20 cellular contexts compared by ENCODE assay signal in genomic region chr2:185921048-185921756, GRCh38.
"Had no signal": no experiment of that assay in that cellular context is flagged by ENCODE, and none has a peak within 500 bp of the region (broad histone marks: within the 10 kb centered on the region; RNA-seq: fewer than 3 reads in every experiment).

No MANE protein-coding gene starts in this region.

- H3K27me3 Mint-ChIP-seq: stimulated activated naive CD8-positive, alpha-beta T cell treated with anti-CD3 and anti-CD28 coated beads, Interleukin-15, Interleukin-2, amounts not matched to agents 100 ng/mL and 50 ng/mL, for 24 hours had no signal

- H3K4me1 Mint-ChIP-seq: neural crest cell had no signal

- H3K4me3 ChIP-seq: cardiac muscle cell, colonic mucosa, esophagus squamous epithelium, lower lobe of right lung, psoas muscle, spleen, upper lobe of left lung had no signal

- H3K36me3 ChIP-seq: cardiac muscle cell, colonic mucosa, esophagus squamous epithelium, lower lobe of right lung, spleen, upper lobe of left lung had no signal

- H3K4me1 ChIP-seq: colonic mucosa, esophagus squamous epithelium, lower lobe of right lung, psoas muscle, spleen, upper lobe of left lung had no signal

- H3K9me3 Mint-ChIP-seq: activated T-helper 1 cell treated with anti-CD3 and anti-CD28 coated beads, Interleukin-12 subunit alpha, Interleukin-12 subunit beta, Interleukin-2, Interleukin-4 antibody, amounts not matched to agents 30 ng/mL and 10 ng/mL and 1 ng/mL, durations not matched to agents 14 hours and 24 hours and 36 hours; neural crest cell had no signal

- H3K4me3 Mint-ChIP-seq: activated T-helper 1 cell treated with anti-CD3 and anti-CD28 coated beads, Interleukin-12 subunit alpha, Interleukin-12 subunit beta, Interleukin-2, Interleukin-4 antibody, amounts not matched to agents 30 ng/mL and 10 ng/mL and 1 ng/mL, durations not matched to agents 14 hours and 24 hours and 36 hours; neural crest cell; stimulated activated naive CD8-positive, alpha-beta T cell treated with anti-CD3 and anti-CD28 coated beads, Interleukin-15, Interleukin-2, amounts not matched to agents 100 ng/mL and 50 ng/mL, for 24 hours had no signal

- H3K27ac ChIP-seq: cardiac muscle cell, colonic mucosa, esophagus squamous epithelium, lower lobe of right lung, psoas muscle, spleen, upper lobe of left lung had no signal

- H3K27me3 ChIP-seq: cardiac muscle cell, colonic mucosa, esophagus squamous epithelium, spleen, upper lobe of left lung had no signal

- ATAC-seq: activated CD4-positive, CD25-positive, alpha-beta regulatory T cell treated with anti-CD3 and anti-CD28 coated beads, Interleukin-2, amount 50 U/mL, for 24 hours; left cardiac atrium; lower lobe of right lung; psoas muscle; sciatic nerve had no signal

- H3K9me3 ChIP-seq: colonic mucosa, esophagus squamous epithelium, lower lobe of right lung, psoas muscle, upper lobe of left lung had no signal

- DNase-seq: activated CD4-positive, alpha-beta T cell treated with anti-CD3 and anti-CD28 coated beads, Interleukin-2, amount 50 U/mL, for 1 hour; activated CD8-positive, alpha-beta memory T cell treated with anti-CD3 and anti-CD28 coated beads for 24 hours; activated naive CD4-positive, alpha-beta T cell treated with Interleukin-2 at 50 U/mL for 16 hours; aorta; colonic mucosa; esophagus squamous epithelium; foreskin melanocyte; left cardiac atrium; lower lobe of right lung; midbrain; psoas muscle; spleen; SW 1271; upper lobe of left lung had no signal

- H3K27ac Mint-ChIP-seq: activated T-helper 1 cell treated with anti-CD3 and anti-CD28 coated beads, Interleukin-12 subunit alpha, Interleukin-12 subunit beta, Interleukin-2, Interleukin-4 antibody, amounts not matched to agents 30 ng/mL and 10 ng/mL and 1 ng/mL, durations not matched to agents 14 hours and 24 hours and 36 hours; stimulated activated naive CD8-positive, alpha-beta T cell treated with anti-CD3 and anti-CD28 coated beads, Interleukin-15, Interleukin-2, amounts not matched to agents 100 ng/mL and 50 ng/mL, for 24 hours had no signal
